Comparison of ENCODE assay signal across 13 cellular contexts in genomic region chr4:138898282-138898681, GRCh38.
DNase-seq lines count a peak whose midpoint lies in the region; ATAC-seq and TF ChIP-seq lines count a peak whose summit lies in the region.
"Had no signal": no experiment of that assay in that cellular context is flagged by ENCODE, and none has a peak within 500 bp of the region (broad histone marks: within the 10 kb centered on the region; RNA-seq: fewer than 3 reads in every experiment).

No MANE protein-coding gene starts in this region.

- peak overlapping the region; percentile 69 for H3K27ac ChIP-seq in C4-2B
- H3K27ac ChIP-seq: coronary artery had no signal

- H3K4me3 ChIP-seq in foreskin fibroblast (ENCODE audit: low read depth in 1 of 2, low read length in 2 of 2) = no peak overlapping the region
- H3K4me3 ChIP-seq: coronary artery had no signal

- TF ChIP-seq CTCF in C4-2B (conservative IDR thresholded peaks at IDR 0.05) (no peak), foreskin fibroblast (IDR thresholded peaks at IDR 0.05; ENCODE audit: low read depth, low read length) (no peak)

- ATAC-seq in HG02884 (IDR thresholded peaks at IDR 0.05; ENCODE audit: unreplicated experiment) = peak; percentile 14
- ATAC-seq in GM21515 (IDR thresholded peaks at IDR 0.05; ENCODE audit: unreplicated experiment) = no peak
- ATAC-seq: Panc1 had no signal

- DNase-seq in RPMI7951 (ENCODE audit: low read depth) (peak; percentile 43), foreskin fibroblast (peak; percentile 3 to 19), HT-29 (ENCODE audit: low spot score) (no peak), DMS114 treated with DMSO at 0.1 percent for 48 hours (lab: John Stamatoyannopoulos, UW; ENCODE audit: unreplicated experiment) (no peak)
- DNase-seq in activated naive CD4-positive, alpha-beta T cell treated with Interleukin-2 at 50 U/mL for 16 hours = no peak
- DNase-seq: hypothalamus; Kasumi-1; stimulated activated CD4-positive, alpha-beta T cell treated with anti-CD3 and anti-CD28 coated beads, Interleukin-12 subunit alpha, Interleukin-12 subunit beta, amount 100 ng/mL, for 4 hours had no signal

Comparison
In these comparisons a context has a peak if more than half of its experiments do, and no peak if none do; other contexts are left out.
1. DNase-seq: peak in RPMI7951 (single experiment) and foreskin fibroblast (2 of 2); none in HT-29 (single experiment), DMS114 treated with DMSO at 0.1 percent for 48 hours (single experiment) and activated naive CD4-positive, alpha-beta T cell treated with Interleukin-2 at 50 U/mL for 16 hours (single experiment).